24 cellular contexts compared by ENCODE assay signal in genomic region chr2:192053921-192054320, GRCh38.
"Had no signal": no experiment of that assay in that cellular context is flagged by ENCODE, and none has a peak within 500 bp of the region (broad histone marks: within the 10 kb centered on the region; RNA-seq: fewer than 3 reads in every experiment).

No MANE protein-coding gene starts in this region.

- DNase-seq: colonic mucosa; dermis blood vessel endothelial cell; effector memory CD4-positive, alpha-beta T cell; foreskin keratinocyte; heart left ventricle; kidney; mesenchymal stem cell; midbrain; naive thymus-derived CD4-positive, alpha-beta T cell; stimulated activated CD4-positive, alpha-beta T cell treated with anti-CD3 and anti-CD28 coated beads, Interleukin-12 subunit alpha, Interleukin-12 subunit beta, amount 100 ng/mL, for 4 hours; stimulated activated CD4-positive, alpha-beta T cell treated with anti-CD3 and anti-CD28 coated beads, Interleukin-2, amount 100 ng/mL, for 24 hours; stimulated activated CD4-positive, alpha-beta T cell treated with anti-CD3 and anti-CD28 coated beads, Interleukin-4, amount 100 ng/mL, for 24 hours; stimulated activated naive CD4-positive, alpha-beta T cell treated with Interleukin-2 at 50 U/mL for 16 hours; stomach; thyroid gland had no signal

- H3K4me3 ChIP-seq: colonic mucosa, esophagus muscularis mucosa, gastroesophageal sphincter, heart left ventricle, hepatocyte, neural progenitor cell, right atrium auricular region, smooth muscle cell, stomach, thyroid gland had no signal

- ATAC-seq: foreskin keratinocyte; gastroesophageal sphincter; heart left ventricle; left lobe of liver; naive thymus-derived CD4-positive, alpha-beta T cell; sciatic nerve; stimulated activated effector memory CD8-positive, alpha-beta T cell treated with anti-CD3 and anti-CD28 coated beads, Interleukin-12 subunit alpha, Interleukin-12 subunit beta, amount 100 ng/mL, for 72 hours had no signal
